ENCODE assay signal across 22 cellular contexts in genomic region chrX:2577844-2578444, GRCh38.
DNase-seq lines count a peak whose midpoint lies in the region; ATAC-seq, FAIRE-seq and TF ChIP-seq lines count a peak whose summit lies in the region.
"Had no signal": no experiment of that assay in that cellular context is flagged by ENCODE, and none has a peak within 500 bp of the region (broad histone marks: within the 10 kb centered on the region; RNA-seq: fewer than 3 reads in every experiment).

No MANE protein-coding gene starts in this region.

- H3K27ac ChIP-seq in astrocyte (ENCODE audit: low read depth, low read length) = no peak overlapping the region
- H3K27ac ChIP-seq in right lobe of liver = no peak overlapping the region
- H3K27ac ChIP-seq: C4-2B, HL-60, vagina had no signal

- no peak overlapping the region for H3K27ac Mint-ChIP-seq in astrocyte (ENCODE audit: unreplicated experiment)
- H3K27ac Mint-ChIP-seq in nephron progenitor cell = peak overlapping the region; percentile 84
- H3K27ac Mint-ChIP-seq: endodermal cell had no signal

- H3K27me3 ChIP-seq in astrocyte (ENCODE audit: insufficient read depth, low read length) (peaks cover 21% of the 10 kb centered on the region), right lobe of liver (peaks cover 0 to 12% of the 10 kb centered on the region in 2 donors)

- H3K4me1 Mint-ChIP-seq in astrocyte (ENCODE audit: low read depth, unreplicated experiment) (no peaks in the 10 kb centered on the region), nephron progenitor cell (peaks cover 39% of the 10 kb centered on the region)

- H3K9me3 ChIP-seq in astrocyte (ENCODE audit: insufficient read depth, low read depth, low read length) (no peaks in the 10 kb centered on the region), right lobe of liver (no peaks in the 10 kb centered on the region)
- H3K9me3 ChIP-seq: mucosa of descending colon, vagina had no signal

- H4K20me1 ChIP-seq in astrocyte (ENCODE audit: insufficient read depth, low read length) = no peaks in the 10 kb centered on the region

- 62% methylated on average over 12 of the region's 15 CpGs for WGBS in right lobe of liver (ENCODE audit: insufficient coverage, low coverage, low lambda C conversion rate, missing lambda C conversion rate)

- ATAC-seq in right lobe of liver = no peak
- ATAC-seq: mucosa of descending colon had no signal

- no peak for TF ChIP-seq POLR2A in right lobe of liver (IDR thresholded peaks at IDR 0.05)

- H3K36me3 ChIP-seq in astrocyte (ENCODE audit: insufficient read depth, low read length) (no peaks in the 10 kb centered on the region), right lobe of liver (no peaks in the 10 kb centered on the region)
- H3K36me3 ChIP-seq: vagina had no signal

- H3K4me1 ChIP-seq in astrocyte (ENCODE audit: insufficient read depth, low read length) (peaks cover 4% of the 10 kb centered on the region), right lobe of liver (no peaks in the 10 kb centered on the region)
- H3K4me1 ChIP-seq: vagina had no signal

- no peak overlapping the region for H3K4me3 ChIP-seq in astrocyte (ENCODE audit: insufficient read depth, low read depth, low read length)
- no peak overlapping the region for H3K4me3 ChIP-seq in right lobe of liver
- H3K4me3 ChIP-seq: mucosa of descending colon, vagina had no signal

- peaks cover 1% of the 10 kb centered on the region for H3K9me3 Mint-ChIP-seq in astrocyte (ENCODE audit: unreplicated experiment)
- peaks cover 4% of the 10 kb centered on the region for H3K9me3 Mint-ChIP-seq in nephron progenitor cell
- H3K9me3 Mint-ChIP-seq: endodermal cell had no signal

- no peak for TF ChIP-seq CTCF in astrocyte (IDR thresholded peaks at IDR 0.05; ENCODE audit: insufficient read depth, low read depth, low read length)
- no peak for TF ChIP-seq CTCF in nephron progenitor cell (IDR thresholded peaks at IDR 0.05)
- TF ChIP-seq CTCF in right lobe of liver (IDR thresholded peaks at IDR 0.05) = no peak

- H3K79me2 ChIP-seq in astrocyte (ENCODE audit: insufficient read depth, low read length) = no peaks in the 10 kb centered on the region

- H3K4me3 Mint-ChIP-seq in astrocyte (ENCODE audit: unreplicated experiment) (no peak overlapping the region), nephron progenitor cell (no peak overlapping the region)
- H3K4me3 Mint-ChIP-seq: endodermal cell had no signal

- peaks cover 1% of the 10 kb centered on the region for H3K36me3 Mint-ChIP-seq in astrocyte (ENCODE audit: low read depth, unreplicated experiment)
- H3K36me3 Mint-ChIP-seq in nephron progenitor cell (ENCODE audit: low read depth) = peaks cover 17% of the 10 kb centered on the region

- peaks cover 23% of the 10 kb centered on the region for H3K27me3 Mint-ChIP-seq in astrocyte (ENCODE audit: low read depth, unreplicated experiment)
- H3K27me3 Mint-ChIP-seq in nephron progenitor cell (ENCODE audit: low read depth, poor library complexity) = peaks cover 32% of the 10 kb centered on the region

- intact Hi-C loops in right lobe of liver (cut with DNase I) = no loop called here

- peak overlapping the region; percentile 63 for H3K9ac ChIP-seq in astrocyte (ENCODE audit: low read length)

- H3K4me2 ChIP-seq in astrocyte (ENCODE audit: low read length) = peak overlapping the region; percentile 75

- DNase-seq in Daoy (ENCODE audit: low read depth) = peak; percentile 43
- peak; percentile 6 for DNase-seq in HT1080 (ENCODE audit: low read depth)
- DNase-seq in astrocyte (ENCODE audit: low read depth) = no peak
- DNase-seq in nephron progenitor cell = no peak
- no peak for DNase-seq in COR-L47 (lab: John Stamatoyannopoulos, UW)
- DNase-seq in NCI-H510A treated with DMSO at 0.1 percent for 48 hours (lab: John Stamatoyannopoulos, UW) = no peak
- no peak for DNase-seq in right lobe of liver
- DNase-seq in activated CD8-positive, alpha-beta memory T cell treated with anti-CD3 and anti-CD28 coated beads for 24 hours = no peak
- DNase-seq: activated naive CD4-positive, alpha-beta T cell; caudate nucleus; EL; endodermal cell; mucosa of descending colon; NCI-H1930; Right ventricle myocardium superior; stimulated activated CD4-positive, alpha-beta T cell treated with anti-CD3 and anti-CD28 coated beads, Interleukin-4, amount 100 ng/mL, for 1 hour; T1000 had no signal

- H2AFZ ChIP-seq in astrocyte (ENCODE audit: low read depth, low read length) = peak overlapping the region; percentile 57

- peak; percentile 17 for FAIRE-seq in astrocyte (lab: Jason Lieb, UNC)
- FAIRE-seq: H54, keratinocyte had no signal

Comparison
In these comparisons a context has a peak if more than half of its experiments do, and no peak if none do; other contexts are left out.
1. DNase-seq: peak in Daoy (single experiment) and HT1080 (single experiment); none in astrocyte (single experiment), nephron progenitor cell (single experiment), COR-L47 (single experiment), NCI-H510A treated with DMSO at 0.1 percent for 48 hours (single experiment), right lobe of liver (0 of 3) and activated CD8-positive, alpha-beta memory T cell treated with anti-CD3 and anti-CD28 coated beads for 24 hours (single experiment).